8 cellular contexts compared by ENCODE assay signal in the genomic region with DNA sequence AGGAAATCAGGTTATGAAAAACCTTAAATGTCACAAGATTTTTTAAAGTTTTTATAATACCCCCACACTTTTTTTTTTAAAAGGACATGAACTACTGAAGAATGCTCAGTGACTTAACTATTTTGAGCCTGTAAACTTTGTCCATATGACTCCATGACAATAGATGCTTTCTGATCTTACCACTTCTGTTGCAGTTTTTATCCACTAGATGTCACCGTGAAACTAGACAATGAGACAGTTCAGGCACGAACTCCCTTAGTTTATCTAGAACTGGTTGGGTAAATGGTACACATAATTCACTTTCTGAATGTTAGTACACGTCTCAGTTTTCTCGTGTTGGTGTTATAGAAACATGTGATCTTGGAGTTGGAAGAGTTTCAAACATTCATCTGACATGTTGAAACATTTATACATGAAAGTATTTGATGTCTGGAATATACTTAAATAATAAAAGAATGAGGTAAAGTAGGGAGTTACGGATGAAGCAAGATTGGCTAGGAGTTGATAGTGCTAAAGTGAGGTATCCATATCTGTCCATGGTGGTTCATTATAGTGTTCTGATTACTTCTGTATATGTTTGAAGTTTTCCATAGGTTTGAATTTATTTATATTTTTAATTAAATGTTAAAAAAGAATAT.
DNase-seq lines count a peak whose midpoint lies in the region; ATAC-seq and TF ChIP-seq lines count a peak whose summit lies in the region.

No MANE protein-coding gene starts in this region.

- peaks cover 22% of the 10 kb centered on the region for H3K9me3 Mint-ChIP-seq in nephron progenitor cell

- H3K4me1 Mint-ChIP-seq in nephron progenitor cell = no peaks in the 10 kb centered on the region

- H3K27ac Mint-ChIP-seq in nephron progenitor cell = no peak overlapping the region

- no peak overlapping the region for H3K4me3 Mint-ChIP-seq in nephron progenitor cell

- TF ChIP-seq CTCF in GM12873 (IDR thresholded peaks at IDR 0.05; ENCODE audit: insufficient read depth, low read depth, low read length, missing control alignments) (peak; percentile 65), nephron progenitor cell (IDR thresholded peaks at IDR 0.05) (peak; percentile 73)

- DNase-seq in AG08396 (ENCODE audit: low spot score) = peak; percentile 63
- DNase-seq in NCI-H1092 treated with DMSO at 0.1 percent for 48 hours (lab: John Stamatoyannopoulos, UW) = peak; percentile 53
- peak; percentile 82 for DNase-seq in SKM-1 treated with dmso at 0.1 percent for 144 hours (lab: John Stamatoyannopoulos, UW; ENCODE audit: unreplicated experiment)
- DNase-seq in fibroblast of gingiva (ENCODE audit: low read depth) = peak; percentile 74
- DNase-seq in nephron progenitor cell = no peak

- ATAC-seq in HG02610 (IDR thresholded peaks at IDR 0.05; ENCODE audit: unreplicated experiment) (peak; percentile 72), GM21737 (IDR thresholded peaks at IDR 0.05; ENCODE audit: unreplicated experiment) (no peak)

- H3K27me3 Mint-ChIP-seq in nephron progenitor cell (ENCODE audit: low read depth, poor library complexity) = peaks cover 9% of the 10 kb centered on the region

- H3K36me3 Mint-ChIP-seq in nephron progenitor cell (ENCODE audit: low read depth) = peaks cover 11% of the 10 kb centered on the region
